In genomic region chr6:33317418-33317667, GRCh38 we compare ENCODE assay signal across 8 cellular contexts. TPM values are rescaled to one million over a fixed set of nuclear protein-coding genes. Genes with fewer than 3 reads are reported as not detected.
DNase-seq lines count a peak whose midpoint lies in the region; ATAC-seq and TF ChIP-seq lines count a peak whose summit lies in the region.

No MANE protein-coding gene starts in this region.

- H3K36me3 ChIP-seq in ascending aorta = peaks cover 17 to 28% of the 10 kb centered on the region in 2 donors
- peaks cover 39% of the 10 kb centered on the region for H3K36me3 ChIP-seq in iPS-20b (ENCODE audit: insufficient read depth, low read depth, low read length)

- H3K4me1 Mint-ChIP-seq in activated T-cell treated with anti-CD3 and anti-CD28 coated beads, Interleukin-2, amount 50 U/mL, for 24 hours (ENCODE audit: low read depth) = peaks cover 75% of the 10 kb centered on the region
- H3K4me1 Mint-ChIP-seq in stimulated activated effector memory CD8-positive, alpha-beta T cell treated with anti-CD3 and anti-CD28 coated beads, Interleukin-12 subunit alpha, Interleukin-12 subunit beta, amount 100 ng/mL, for 72 hours = peaks cover 81% of the 10 kb centered on the region

- H3K27ac ChIP-seq in ascending aorta = peak overlapping the region; percentile 75 to 93
- no peak overlapping the region for H3K27ac ChIP-seq in iPS-20b (ENCODE audit: low read length)

- H3K9me3 ChIP-seq in ascending aorta (no peaks in the 10 kb centered on the region), iPS-20b (ENCODE audit: insufficient read depth, low read depth, low read length) (no peaks in the 10 kb centered on the region)

- TF ChIP-seq CTCF in ascending aorta (IDR thresholded peaks at IDR 0.05) = no peak

- H3K9ac ChIP-seq in iPS-20b (ENCODE audit: low read depth, low read length) = no peak overlapping the region

- H3K4me3 ChIP-seq in ascending aorta (peak overlapping the region; percentile 59 to 64), iPS-20b (ENCODE audit: low read length) (peak overlapping the region; percentile 55)

- H3K27me3 Mint-ChIP-seq in activated T-cell treated with anti-CD3 and anti-CD28 coated beads, Interleukin-2, amount 50 U/mL, for 24 hours = no peaks in the 10 kb centered on the region

- no peak for DNase-seq in activated T-cell treated with anti-CD3 and anti-CD28 coated beads, Interleukin-2, amount 50 U/mL, for 24 hours
- DNase-seq in activated T-cell treated with anti-CD3 and anti-CD28 coated beads for 4 hours (no peak), ascending aorta (ENCODE audit: low spot score in 2 of 2) (no peak)
- DNase-seq in stimulated activated effector memory CD8-positive, alpha-beta T cell treated with anti-CD3 and anti-CD28 coated beads, Interleukin-12 subunit alpha, Interleukin-12 subunit beta, amount 100 ng/mL, for 72 hours (ENCODE audit: low spot score in 2 of 2) = no peak
- DNase-seq in stimulated activated CD4-positive, alpha-beta T cell treated with anti-CD3 and anti-CD28 coated beads, Interleukin-1b, Interleukin-23, amount 100 ng/mL, for 48 hours = no peak

- H3K27me3 ChIP-seq in ascending aorta (no peaks in the 10 kb centered on the region), iPS-20b (ENCODE audit: insufficient read depth, low read length) (peaks cover under 1% of the 10 kb centered on the region; the same call in 1 of the 2 replicates)

- H3K27ac Mint-ChIP-seq in activated T-cell treated with anti-CD3 and anti-CD28 coated beads, Interleukin-2, amount 50 U/mL, for 24 hours = peak overlapping the region; percentile 84
- peak overlapping the region; percentile 100 for H3K27ac Mint-ChIP-seq in stimulated activated effector memory CD8-positive, alpha-beta T cell treated with anti-CD3 and anti-CD28 coated beads, Interleukin-12 subunit alpha, Interleukin-12 subunit beta, amount 100 ng/mL, for 72 hours

- intact Hi-C loops in ascending aorta (cut with DNase I) = loop anchor here (1.0 to 10.0 kb wide), 3 partner anchors 18 to 1653 kb away; partner anchors contain the start of genes C6orf47, CSNK2B, GPANK1 and HSD17B8

- H3K9me3 Mint-ChIP-seq in activated T-cell treated with anti-CD3 and anti-CD28 coated beads, Interleukin-2, amount 50 U/mL, for 24 hours = no peaks in the 10 kb centered on the region
- H3K9me3 Mint-ChIP-seq in stimulated activated effector memory CD8-positive, alpha-beta T cell treated with anti-CD3 and anti-CD28 coated beads, Interleukin-12 subunit alpha, Interleukin-12 subunit beta, amount 100 ng/mL, for 72 hours = no peaks in the 10 kb centered on the region

- peaks cover 79% of the 10 kb centered on the region for H3K36me3 Mint-ChIP-seq in activated T-cell treated with anti-CD3 and anti-CD28 coated beads, Interleukin-2, amount 50 U/mL, for 24 hours (ENCODE audit: low read depth)
- H3K36me3 Mint-ChIP-seq in stimulated activated effector memory CD8-positive, alpha-beta T cell treated with anti-CD3 and anti-CD28 coated beads, Interleukin-12 subunit alpha, Interleukin-12 subunit beta, amount 100 ng/mL, for 72 hours = peaks cover 81% of the 10 kb centered on the region

- peak overlapping the region; percentile 99 for H3K4me3 Mint-ChIP-seq in activated T-cell treated with anti-CD3 and anti-CD28 coated beads, Interleukin-2, amount 50 U/mL, for 24 hours
- peak overlapping the region; percentile 100 for H3K4me3 Mint-ChIP-seq in stimulated activated effector memory CD8-positive, alpha-beta T cell treated with anti-CD3 and anti-CD28 coated beads, Interleukin-12 subunit alpha, Interleukin-12 subunit beta, amount 100 ng/mL, for 72 hours

- no peak for ATAC-seq in stimulated activated effector memory CD8-positive, alpha-beta T cell treated with anti-CD3 and anti-CD28 coated beads, Interleukin-12 subunit alpha, Interleukin-12 subunit beta, amount 100 ng/mL, for 72 hours
- ATAC-seq in GM18498 (IDR thresholded peaks at IDR 0.05; ENCODE audit: unreplicated experiment) (no peak), GM19455 (IDR thresholded peaks at IDR 0.05; ENCODE audit: unreplicated experiment) (no peak)

- H3K4me1 ChIP-seq in ascending aorta = peaks cover 20 to 52% of the 10 kb centered on the region in 2 donors
- peaks cover 23% of the 10 kb centered on the region for H3K4me1 ChIP-seq in iPS-20b (ENCODE audit: insufficient read depth, low read length)

RNA-seq across cellular contexts. Expression of gene ZBTB22, which starts 0.2 kb away (rescaled TPM):
- 35.5 TPM for total RNA-seq in ascending aorta

RNA-seq across cellular contexts. Expression of gene TAPBP, which starts 3.5 kb away (rescaled TPM):
- total RNA-seq in ascending aorta = 185 TPM

RNA-seq across cellular contexts. Expression of gene DAXX, which starts 5.4 kb away (rescaled TPM):
- total RNA-seq in ascending aorta = 44.8 TPM

RNA-seq across cellular contexts. Expression of gene RGL2, which starts 18.6 kb away (rescaled TPM):
- total RNA-seq in ascending aorta = 63.9 TPM

RNA-seq across cellular contexts. Expression of gene PFDN6, which starts 27.9 kb away (rescaled TPM):
- 11.3 TPM for total RNA-seq in ascending aorta
